37 cellular contexts compared by ENCODE assay signal in the genomic region with DNA sequence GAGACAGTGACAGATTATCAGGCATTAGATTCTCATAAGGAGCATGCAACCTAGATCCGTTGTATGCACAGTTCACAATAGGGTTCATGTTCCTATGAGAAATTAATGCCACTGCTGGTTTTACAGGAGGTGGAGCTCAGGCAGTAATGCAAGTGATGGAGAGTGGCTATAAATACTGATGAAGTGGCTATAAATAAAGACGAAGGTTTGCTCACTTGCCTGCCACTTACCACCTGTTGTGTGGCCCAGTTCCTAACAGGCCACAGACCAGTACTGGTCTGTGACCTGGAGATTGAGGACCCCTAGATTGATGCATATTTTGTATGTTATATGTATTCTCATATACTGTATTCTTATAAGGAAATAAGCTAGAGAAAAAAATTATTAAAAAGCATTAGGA.
"Had no signal": no experiment of that assay in that cellular context is flagged by ENCODE, and none has a peak within 500 bp of the region (broad histone marks: within the 10 kb centered on the region; RNA-seq: fewer than 3 reads in every experiment).

No MANE protein-coding gene starts in this region.

- H3K4me1 Mint-ChIP-seq: activated naive CD4-positive, alpha-beta T cell treated with anti-CD3 and anti-CD28 coated beads, Interleukin-2, amount 10 ng/mL, durations not matched to agents 7 days and 5 days; activated naive CD4-positive, alpha-beta T cell treated with anti-CD3 and anti-CD28 coated beads, Interleukin-2, amount 50 U/mL, for 24 hours; activated naive CD8-positive, alpha-beta T cell treated with anti-CD3 and anti-CD28 coated beads for 36 hours; activated naive CD8-positive, alpha-beta T cell treated with anti-CD3 and anti-CD28 coated beads, Interleukin-2, amount 10 ng/mL, durations not matched to agents 7 days and 5 days; activated naive CD8-positive, alpha-beta T cell treated with anti-CD3 and anti-CD28 coated beads, Interleukin-2, amount 50 U/mL, for 24 hours; activated T-helper 17 cell treated with anti-CD3 and anti-CD28 coated beads, Interleukin-2, amount 50 U/mL, for 72 hours; brain; central memory CD8-positive, alpha-beta T cell had no signal

- H3K4me1 ChIP-seq: adrenal gland, ascending aorta, body of pancreas, breast epithelium had no signal

- H3K9me3 Mint-ChIP-seq: activated T-helper 1 cell treated with anti-CD3 and anti-CD28 coated beads, Interleukin-12 subunit alpha, Interleukin-12 subunit beta, Interleukin-2, Interleukin-4 antibody, amounts not matched to agents 30 ng/mL and 10 ng/mL and 1 ng/mL, durations not matched to agents 14 hours and 24 hours and 36 hours had no signal

- H3K4me3 ChIP-seq: adrenal gland, ascending aorta, body of pancreas, breast epithelium, cardiac muscle cell had no signal

- H3K27me3 ChIP-seq: adrenal gland, ascending aorta, body of pancreas, brain microvascular endothelial cell, breast epithelium, cardiac muscle cell had no signal

- H3K27ac ChIP-seq: adrenal gland, ascending aorta, body of pancreas, brain microvascular endothelial cell, breast epithelium, cardiac muscle cell had no signal

- H3K36me3 Mint-ChIP-seq: activated naive CD4-positive, alpha-beta T cell treated with anti-CD3 and anti-CD28 coated beads, Interleukin-2, amount 10 ng/mL, durations not matched to agents 7 days and 5 days; activated naive CD4-positive, alpha-beta T cell treated with anti-CD3 and anti-CD28 coated beads, Interleukin-2, amount 50 U/mL, for 24 hours; activated naive CD4-positive, alpha-beta T cell treated with anti-CD3 and anti-CD28 coated beads, Interleukin-2, amount 50 U/mL, for 72 hours; activated naive CD8-positive, alpha-beta T cell; activated naive CD8-positive, alpha-beta T cell treated with anti-CD3 and anti-CD28 coated beads for 36 hours; activated naive CD8-positive, alpha-beta T cell treated with anti-CD3 and anti-CD28 coated beads, Interleukin-2, amount 10 ng/mL, durations not matched to agents 7 days and 5 days; brain had no signal

- DNase-seq: activated effector memory CD4-positive, alpha-beta T cell treated with anti-CD3 and anti-CD28 coated beads, Interleukin-2, amount 50 U/mL, for 16 hours; activated effector memory CD4-positive, alpha-beta T cell treated with Interleukin-2 at 50 U/mL for 16 hours; activated gamma-delta T cell; activated gamma-delta T cell treated with Interleukin-2 at 50 U/mL for 16 hours; activated naive CD4-positive, alpha-beta T cell; activated naive CD4-positive, alpha-beta T cell treated with anti-CD3 and anti-CD28 coated beads for 36 hours; activated naive CD4-positive, alpha-beta T cell treated with anti-CD3 and anti-CD28 coated beads, Interleukin-2, amount 10 ng/mL, durations not matched to agents 7 days and 5 days; activated naive CD4-positive, alpha-beta T cell treated with anti-CD3 and anti-CD28 coated beads, Interleukin-2, amount 50 U/mL, for 16 hours; activated naive CD4-positive, alpha-beta T cell treated with Interleukin-2 at 50 U/mL for 16 hours; activated naive CD8-positive, alpha-beta T cell treated with anti-CD3 and anti-CD28 coated beads for 36 hours; activated naive CD8-positive, alpha-beta T cell treated with anti-CD3 and anti-CD28 coated beads, Interleukin-2, amount 10 ng/mL, durations not matched to agents 7 days and 5 days; activated naive CD8-positive, alpha-beta T cell treated with anti-CD3 and anti-CD28 coated beads, Interleukin-2, amount 50 U/mL, for 24 hours; activated T-cell treated with anti-CD3 and anti-CD28 coated beads, Interleukin-2, amount 50 U/mL, for 24 hours; activated T-cell treated with anti-CD3 and anti-CD28 coated beads, Interleukin-2, amount 50 U/mL, for 4 hours; activated T-cell treated with anti-CD3 and anti-CD28 coated beads, Interleukin-2, amount 50 U/mL, for 48 hours; activated T-cell treated with anti-CD3 and anti-CD28 coated beads, Interleukin-2, amount 50 U/mL, for 72 hours; adrenal gland; amniotic stem cell; amygdala; anterior cingulate cortex; aorta; body of pancreas; brain microvascular endothelial cell; caudate nucleus; central memory CD4-positive, alpha-beta T cell; cerebellar nuclear complex had no signal

- H3K27ac Mint-ChIP-seq: activated naive CD4-positive, alpha-beta T cell treated with anti-CD3 and anti-CD28 coated beads for 36 hours; activated naive CD4-positive, alpha-beta T cell treated with anti-CD3 and anti-CD28 coated beads, Interleukin-2, amount 10 ng/mL, durations not matched to agents 7 days and 5 days; activated naive CD4-positive, alpha-beta T cell treated with anti-CD3 and anti-CD28 coated beads, Interleukin-2, amount 50 U/mL, for 24 hours; activated naive CD4-positive, alpha-beta T cell treated with anti-CD3 and anti-CD28 coated beads, Interleukin-2, amount 50 U/mL, for 72 hours; activated naive CD8-positive, alpha-beta T cell; activated naive CD8-positive, alpha-beta T cell treated with anti-CD3 and anti-CD28 coated beads for 36 hours; activated naive CD8-positive, alpha-beta T cell treated with anti-CD3 and anti-CD28 coated beads, Interleukin-2, amount 10 ng/mL, durations not matched to agents 7 days and 5 days; activated naive CD8-positive, alpha-beta T cell treated with anti-CD3 and anti-CD28 coated beads, Interleukin-2, amount 50 U/mL, for 24 hours; activated T-cell treated with anti-CD3 and anti-CD28 coated beads, Interleukin-2, amount 50 U/mL, for 24 hours; activated T-cell treated with anti-CD3 and anti-CD28 coated beads, Interleukin-2, amount 50 U/mL, for 72 hours; activated T-helper 1 cell treated with anti-CD3 and anti-CD28 coated beads, Interleukin-12 subunit alpha, Interleukin-12 subunit beta, Interleukin-2, Interleukin-4 antibody, amounts not matched to agents 30 ng/mL and 10 ng/mL and 1 ng/mL, durations not matched to agents 14 hours and 24 hours and 36 hours; activated T-helper 17 cell treated with anti-CD3 and anti-CD28 coated beads, Interleukin-2, amount 50 U/mL, for 72 hours; activated T-helper 2 cell treated with anti-CD3 and anti-CD28 coated beads, Interferon-gamma antibody, Interleukin-2, Interleukin-4, amounts not matched to agents 10 μg/mL and 5 μg/mL and 100 μg/mL, durations not matched to agents 14 hours and 24 hours and 36 hours; brain had no signal

- ATAC-seq: activated naive CD4-positive, alpha-beta T cell treated with anti-CD3 and anti-CD28 coated beads, Interleukin-2, amount 50 U/mL, for 72 hours; activated naive CD8-positive, alpha-beta T cell treated with anti-CD3 and anti-CD28 coated beads, Interleukin-2, amount 50 U/mL, for 24 hours; activated T-cell treated with anti-CD3 and anti-CD28 coated beads, Interleukin-2, amount 50 U/mL, for 4 hours; activated T-cell treated with anti-CD3 and anti-CD28 coated beads, Interleukin-2, amount 50 U/mL, for 72 hours; activated T-helper 17 cell treated with anti-CD3 and anti-CD28 coated beads, Interleukin-2, amount 50 U/mL, for 72 hours; body of pancreas had no signal

- H3K36me3 ChIP-seq: adrenal gland, ascending aorta, brain microvascular endothelial cell, breast epithelium, cardiac muscle cell had no signal

- H3K9me3 ChIP-seq: adrenal gland, ascending aorta, body of pancreas, breast epithelium had no signal

- H3K4me3 Mint-ChIP-seq: activated naive CD4-positive, alpha-beta T cell treated with anti-CD3 and anti-CD28 coated beads for 36 hours; activated naive CD4-positive, alpha-beta T cell treated with anti-CD3 and anti-CD28 coated beads, Interleukin-2, amount 10 ng/mL, durations not matched to agents 7 days and 5 days; activated naive CD4-positive, alpha-beta T cell treated with anti-CD3 and anti-CD28 coated beads, Interleukin-2, amount 50 U/mL, for 24 hours; activated naive CD8-positive, alpha-beta T cell; activated naive CD8-positive, alpha-beta T cell treated with anti-CD3 and anti-CD28 coated beads for 36 hours; activated naive CD8-positive, alpha-beta T cell treated with anti-CD3 and anti-CD28 coated beads, Interleukin-2, amount 10 ng/mL, durations not matched to agents 7 days and 5 days; activated naive CD8-positive, alpha-beta T cell treated with anti-CD3 and anti-CD28 coated beads, Interleukin-2, amount 50 U/mL, for 24 hours; activated T-cell treated with anti-CD3 and anti-CD28 coated beads, Interleukin-2, amount 50 U/mL, for 24 hours; activated T-cell treated with anti-CD3 and anti-CD28 coated beads, Interleukin-2, amount 50 U/mL, for 4 hours; activated T-cell treated with anti-CD3 and anti-CD28 coated beads, Interleukin-2, amount 50 U/mL, for 72 hours; activated T-helper 1 cell treated with anti-CD3 and anti-CD28 coated beads, Interleukin-12 subunit alpha, Interleukin-12 subunit beta, Interleukin-2, Interleukin-4 antibody, amounts not matched to agents 30 ng/mL and 10 ng/mL and 1 ng/mL, durations not matched to agents 14 hours and 24 hours and 36 hours; activated T-helper 17 cell treated with anti-CD3 and anti-CD28 coated beads, Interleukin-2, amount 50 U/mL, for 72 hours; brain; central memory CD8-positive, alpha-beta T cell had no signal

- H3K27me3 Mint-ChIP-seq: activated naive CD4-positive, alpha-beta T cell treated with anti-CD3 and anti-CD28 coated beads, Interleukin-2, amount 10 ng/mL, durations not matched to agents 7 days and 5 days; activated naive CD4-positive, alpha-beta T cell treated with anti-CD3 and anti-CD28 coated beads, Interleukin-2, amount 50 U/mL, for 24 hours; activated naive CD8-positive, alpha-beta T cell; activated naive CD8-positive, alpha-beta T cell treated with anti-CD3 and anti-CD28 coated beads for 36 hours; activated naive CD8-positive, alpha-beta T cell treated with anti-CD3 and anti-CD28 coated beads, Interleukin-2, amount 50 U/mL, for 24 hours; activated T-cell treated with anti-CD3 and anti-CD28 coated beads, Interleukin-2, amount 50 U/mL, for 24 hours; activated T-helper 17 cell treated with anti-CD3 and anti-CD28 coated beads, Interleukin-2, amount 50 U/mL, for 72 hours; brain; central memory CD8-positive, alpha-beta T cell had no signal
